32 cellular contexts compared by ENCODE assay signal in genomic region chr1:179745743-179746142, GRCh38. TPM values are rescaled to one million over a fixed set of nuclear protein-coding genes. Genes with fewer than 3 reads are reported as not detected.
"Had no signal": no experiment of that assay in that cellular context is flagged by ENCODE, and none has a peak within 500 bp of the region (broad histone marks: within the 10 kb centered on the region; RNA-seq: fewer than 3 reads in every experiment).

No MANE protein-coding gene starts in this region.

- ATAC-seq: activated T-cell treated with anti-CD3 and anti-CD28 coated beads, Interleukin-2, amount 50 U/mL, for 4 hours; activated T-helper 17 cell treated with anti-CD3 and anti-CD28 coated beads, Interleukin-2, amount 50 U/mL, for 72 hours; effector memory CD8-positive, alpha-beta T cell; foreskin keratinocyte; gastrocnemius medialis; heart left ventricle; WTC11 had no signal

- H3K4me1 ChIP-seq: foreskin keratinocyte, gastrocnemius medialis had no signal

- H3K4me3 ChIP-seq: esophagus muscularis mucosa, gastrocnemius medialis, heart left ventricle had no signal

- H3K4me3 Mint-ChIP-seq: activated CD4-positive, alpha-beta memory T cell treated with anti-CD3 and anti-CD28 coated beads, Interleukin-2, amount 10 ng/mL, durations not matched to agents 7 days and 5 days; activated CD4-positive, alpha-beta T cell treated with anti-CD3 and anti-CD28 coated beads, Interleukin-2, amount 10 ng/mL, durations not matched to agents 7 days and 5 days; activated naive CD8-positive, alpha-beta T cell; activated T-cell treated with anti-CD3 and anti-CD28 coated beads, Interleukin-2, amount 50 U/mL, for 4 hours; activated T-helper 17 cell treated with anti-CD3 and anti-CD28 coated beads, Interleukin-2, amount 50 U/mL, for 72 hours; central memory CD8-positive, alpha-beta T cell; effector memory CD8-positive, alpha-beta T cell had no signal

- H3K36me3 ChIP-seq: brain microvascular endothelial cell, esophagus muscularis mucosa, gastrocnemius medialis, heart left ventricle had no signal

- H3K4me1 Mint-ChIP-seq: activated T-helper 17 cell treated with anti-CD3 and anti-CD28 coated beads, Interleukin-2, amount 50 U/mL, for 72 hours; central memory CD8-positive, alpha-beta T cell had no signal

- H3K27ac Mint-ChIP-seq: activated CD4-positive, alpha-beta memory T cell treated with anti-CD3 and anti-CD28 coated beads, Interleukin-2, amount 10 ng/mL, durations not matched to agents 7 days and 5 days; activated CD4-positive, alpha-beta T cell treated with anti-CD3 and anti-CD28 coated beads, Interleukin-2, amount 10 ng/mL, durations not matched to agents 7 days and 5 days; activated naive CD8-positive, alpha-beta T cell; activated T-helper 17 cell treated with anti-CD3 and anti-CD28 coated beads, Interleukin-2, amount 50 U/mL, for 72 hours; effector memory CD8-positive, alpha-beta T cell; WTC11 had no signal

- H3K27ac ChIP-seq: brain microvascular endothelial cell, esophagus muscularis mucosa, foreskin keratinocyte, gastrocnemius medialis, heart left ventricle, VCaP had no signal

- DNase-seq: activated CD4-positive, alpha-beta memory T cell treated with anti-CD3 and anti-CD28 coated beads, Interleukin-2, amount 10 ng/mL, durations not matched to agents 7 days and 5 days; activated CD4-positive, alpha-beta T cell treated with anti-CD3 and anti-CD28 coated beads for 1 hour; activated CD4-positive, alpha-beta T cell treated with anti-CD3 and anti-CD28 coated beads for 4 hours; activated CD4-positive, alpha-beta T cell treated with anti-CD3 and anti-CD28 coated beads, Interleukin-2, amount 10 ng/mL, durations not matched to agents 7 days and 5 days; activated CD4-positive, alpha-beta T cell treated with anti-CD3 and anti-CD28 coated beads, Interleukin-2, amount 50 U/mL, for 4 hours; activated effector memory CD4-positive, alpha-beta T cell treated with Interleukin-2 at 50 U/mL for 16 hours; activated gamma-delta T cell treated with Interleukin-2 at 50 U/mL for 16 hours; activated naive CD4-positive, alpha-beta T cell treated with anti-CD3 and anti-CD28 coated beads, Interleukin-2, amount 50 U/mL, for 16 hours; activated naive CD4-positive, alpha-beta T cell treated with Interleukin-2 at 50 U/mL for 16 hours; activated T-cell treated with anti-CD3 and anti-CD28 coated beads, Interleukin-2, amount 50 U/mL, for 4 hours; amniotic stem cell; anterior cingulate cortex; brain microvascular endothelial cell; cortex of kidney; dermis blood vessel endothelial cell; effector CD4-positive, alpha-beta T cell; effector memory CD8-positive, alpha-beta T cell; erythroblast; foreskin keratinocyte; gastrocnemius medialis; glutamatergic neuron; heart left ventricle; T-helper 2 cell had no signal

- H3K9me3 Mint-ChIP-seq: activated CD4-positive, alpha-beta T cell treated with anti-CD3 and anti-CD28 coated beads, Interleukin-2, amount 10 ng/mL, durations not matched to agents 7 days and 5 days; activated T-cell treated with anti-CD3 and anti-CD28 coated beads, Interleukin-2, amount 50 U/mL, for 4 hours; activated T-helper 17 cell treated with anti-CD3 and anti-CD28 coated beads, Interleukin-2, amount 50 U/mL, for 72 hours; central memory CD8-positive, alpha-beta T cell had no signal

- H3K36me3 Mint-ChIP-seq: activated naive CD8-positive, alpha-beta T cell; WTC11 had no signal

RNA-seq across cellular contexts. Expression of gene FAM163A, which starts 2.7 kb away (rescaled TPM):
- total RNA-seq: activated CD4-positive, alpha-beta memory T cell treated with anti-CD3 and anti-CD28 coated beads, Interleukin-2, amount 10 ng/mL, durations not matched to agents 7 days and 5 days; activated CD4-positive, alpha-beta T cell treated with anti-CD3 and anti-CD28 coated beads, Interleukin-2, amount 10 ng/mL, durations not matched to agents 7 days and 5 days; activated T-cell treated with anti-CD3 and anti-CD28 coated beads, Interleukin-2, amount 50 U/mL, for 4 hours; activated T-helper 17 cell treated with anti-CD3 and anti-CD28 coated beads, Interleukin-2, amount 50 U/mL, for 72 hours; astrocyte; bronchial epithelial cell; chondrocyte; foreskin keratinocyte had no signal
- polyA plus RNA-seq: foreskin keratinocyte had no signal
